ENCODE assay signal across 18 cellular contexts in the genomic region with DNA sequence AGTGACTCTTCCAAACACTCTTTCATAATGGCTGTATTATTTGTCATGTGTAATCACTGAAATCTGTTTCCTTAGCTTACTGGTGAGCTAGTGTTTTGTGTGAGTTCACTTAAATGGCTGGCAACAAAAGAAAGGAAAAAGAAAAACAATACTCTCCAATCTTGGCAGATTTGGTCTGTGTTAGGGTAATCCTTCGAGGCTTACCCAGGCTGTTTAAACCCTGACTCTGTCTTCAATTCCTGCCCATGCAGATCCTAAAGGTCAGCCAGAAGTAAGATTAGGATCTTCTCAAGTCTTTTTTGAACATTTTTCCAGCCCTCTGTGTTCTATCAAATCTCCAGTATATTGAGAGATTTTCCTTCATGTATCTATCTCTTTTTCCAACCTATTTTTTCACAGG.
"Had no signal": no experiment of that assay in that cellular context is flagged by ENCODE, and none has a peak within 500 bp of the region (broad histone marks: within the 10 kb centered on the region; RNA-seq: fewer than 3 reads in every experiment).

No MANE protein-coding gene starts in this region.

- H3K27ac ChIP-seq: breast epithelium, ovary, right lobe of liver, suprapubic skin, transverse colon, vagina, WERI-Rb-1 had no signal

- H3K36me3 Mint-ChIP-seq: activated naive CD4-positive, alpha-beta T cell treated with anti-CD3 and anti-CD28 coated beads, Interleukin-2, amount 50 U/mL, for 24 hours; naive thymus-derived CD8-positive, alpha-beta T cell had no signal

- H3K4me1 Mint-ChIP-seq: activated naive CD4-positive, alpha-beta T cell treated with anti-CD3 and anti-CD28 coated beads, Interleukin-2, amount 50 U/mL, for 24 hours; naive thymus-derived CD8-positive, alpha-beta T cell; stimulated activated naive CD8-positive, alpha-beta T cell treated with anti-CD3 and anti-CD28 coated beads, Interleukin-15, amount 100 ng/mL, for 72 hours had no signal

- H3K4me3 ChIP-seq: breast epithelium, ovary, right lobe of liver, suprapubic skin, transverse colon, vagina had no signal

- DNase-seq: activated CD4-positive, alpha-beta T cell treated with anti-CD3 and anti-CD28 coated beads, Interleukin-2, amount 50 U/mL, for 4 hours; activated gamma-delta T cell; cerebellar nuclear complex; cortex of kidney; mesenchymal stem cell; naive thymus-derived CD8-positive, alpha-beta T cell; ovary; right lobe of liver; small intestine; stimulated activated CD4-positive, alpha-beta T cell treated with anti-CD3 and anti-CD28 coated beads, Interleukin-15, amount 100 ng/mL, for 24 hours; stimulated activated CD4-positive, alpha-beta T cell treated with anti-CD3 and anti-CD28 coated beads, Interleukin-2, amount 100 ng/mL, for 48 hours; stimulated activated naive CD8-positive, alpha-beta T cell treated with anti-CD3 and anti-CD28 coated beads, Interleukin-15, amount 100 ng/mL, for 72 hours; transverse colon; WERI-Rb-1 had no signal

- H3K36me3 ChIP-seq: breast epithelium, ovary, right lobe of liver, suprapubic skin, transverse colon, vagina, WERI-Rb-1 had no signal

- H3K27me3 ChIP-seq: breast epithelium, ovary, right lobe of liver, suprapubic skin, transverse colon, vagina had no signal

- H3K9me3 ChIP-seq: breast epithelium, ovary, right lobe of liver, suprapubic skin, vagina had no signal

- H3K4me3 Mint-ChIP-seq: activated naive CD4-positive, alpha-beta T cell treated with anti-CD3 and anti-CD28 coated beads, Interleukin-2, amount 50 U/mL, for 24 hours; naive thymus-derived CD8-positive, alpha-beta T cell; stimulated activated naive CD8-positive, alpha-beta T cell treated with anti-CD3 and anti-CD28 coated beads, Interleukin-15, amount 100 ng/mL, for 72 hours had no signal

- H3K27me3 Mint-ChIP-seq: activated naive CD4-positive, alpha-beta T cell treated with anti-CD3 and anti-CD28 coated beads, Interleukin-2, amount 50 U/mL, for 24 hours; naive thymus-derived CD8-positive, alpha-beta T cell; stimulated activated naive CD8-positive, alpha-beta T cell treated with anti-CD3 and anti-CD28 coated beads, Interleukin-15, amount 100 ng/mL, for 72 hours had no signal

- H3K4me1 ChIP-seq: breast epithelium, right lobe of liver, suprapubic skin, transverse colon, vagina had no signal

- H3K27ac Mint-ChIP-seq: activated naive CD4-positive, alpha-beta T cell treated with anti-CD3 and anti-CD28 coated beads, Interleukin-2, amount 50 U/mL, for 24 hours; naive thymus-derived CD8-positive, alpha-beta T cell; stimulated activated naive CD8-positive, alpha-beta T cell treated with anti-CD3 and anti-CD28 coated beads, Interleukin-15, amount 100 ng/mL, for 72 hours had no signal
